ENCODE assay signal across 20 cellular contexts in genomic region chr10:93614101-93614825, GRCh38. TPM values are rescaled to one million over a fixed set of nuclear protein-coding genes. Genes with fewer than 3 reads are reported as not detected.
A peak's percentile ranks its signal among the peaks of the same experiment; 100 is the strongest.
DNase-seq lines count a peak whose midpoint lies in the region; ATAC-seq and TF ChIP-seq lines count a peak whose summit lies in the region.
"Had no signal": no experiment of that assay in that cellular context is flagged by ENCODE, and none has a peak within 500 bp of the region (broad histone marks: within the 10 kb centered on the region; RNA-seq: fewer than 3 reads in every experiment).

No MANE protein-coding gene starts in this region.

- H3K4me3 Mint-ChIP-seq in stimulated activated naive CD8-positive, alpha-beta T cell treated with anti-CD3 and anti-CD28 coated beads, Interleukin-15, amount 100 ng/mL, for 72 hours: no peak overlapping the region
- no peak overlapping the region for H3K4me3 Mint-ChIP-seq in CD14-positive monocyte
- H3K4me3 Mint-ChIP-seq: CD4-positive, CD25-positive, alpha-beta regulatory T cell; CD8-positive, alpha-beta T cell; GM23338; H9 had no signal

- no peaks in the 10 kb centered on the region for H3K4me1 Mint-ChIP-seq in stimulated activated naive CD8-positive, alpha-beta T cell treated with anti-CD3 and anti-CD28 coated beads, Interleukin-15, amount 100 ng/mL, for 72 hours
- peaks cover 55% of the 10 kb centered on the region for H3K4me1 Mint-ChIP-seq in CD14-positive monocyte
- H3K4me1 Mint-ChIP-seq: CD4-positive, CD25-positive, alpha-beta regulatory T cell had no signal

- DNase-seq in stimulated activated naive CD8-positive, alpha-beta T cell treated with anti-CD3 and anti-CD28 coated beads, Interleukin-15, Interleukin-2, amounts not matched to agents 100 U/mL and 50 U/mL, for 24 hours: no peak
- no peak for DNase-seq in stimulated activated naive CD8-positive, alpha-beta T cell treated with anti-CD3 and anti-CD28 coated beads, Interleukin-15, amount 100 ng/mL, for 72 hours
- DNase-seq in NCI-H82 treated with DMSO at 0.1 percent for 48 hours (lab: John Stamatoyannopoulos, UW; ENCODE audit: unreplicated experiment) (peak; percentile 83), islet precursor cell (peak; percentile 18), NCI-H226 (no peak), CD14-positive monocyte (ENCODE audit: low spot score) (no peak)
- DNase-seq: 8988T; C1 segment of cervical spinal cord; CD4-positive, CD25-positive, alpha-beta regulatory T cell; CD8-positive, alpha-beta T cell; DMS 273 treated with DMSO at 0.1 percent for 48 hours; DMS79; EL; GDM1; H9 had no signal

- no peaks in the 10 kb centered on the region for H3K9me3 Mint-ChIP-seq in stimulated activated naive CD8-positive, alpha-beta T cell treated with anti-CD3 and anti-CD28 coated beads, Interleukin-15, amount 100 ng/mL, for 72 hours
- H3K9me3 Mint-ChIP-seq in CD14-positive monocyte: no peaks in the 10 kb centered on the region
- H3K9me3 Mint-ChIP-seq: CD8-positive, alpha-beta T cell; GM23338; H9 had no signal

- ATAC-seq in stimulated activated naive CD8-positive, alpha-beta T cell treated with anti-CD3 and anti-CD28 coated beads, Interleukin-15, Interleukin-2, amounts not matched to agents 100 U/mL and 50 U/mL, for 24 hours: peak; percentile 9
- ATAC-seq in stimulated activated naive CD8-positive, alpha-beta T cell treated with anti-CD3 and anti-CD28 coated beads, Interleukin-15, amount 100 ng/mL, for 72 hours: no peak
- ATAC-seq in HG02678 (IDR thresholded peaks at IDR 0.05; ENCODE audit: unreplicated experiment): no peak
- ATAC-seq: CD8-positive, alpha-beta T cell; GM12878; GM23338; HCT116 had no signal

- no peak overlapping the region for H3K27ac Mint-ChIP-seq in stimulated activated naive CD8-positive, alpha-beta T cell treated with anti-CD3 and anti-CD28 coated beads, Interleukin-15, amount 100 ng/mL, for 72 hours
- peak overlapping the region in 2 of 7 donors; percentile 10 to 69 for H3K27ac Mint-ChIP-seq in CD14-positive monocyte
- H3K27ac Mint-ChIP-seq: CD4-positive, CD25-positive, alpha-beta regulatory T cell; CD8-positive, alpha-beta T cell; GM23338; H9 had no signal

- no peaks in the 10 kb centered on the region for H3K36me3 Mint-ChIP-seq in CD14-positive monocyte
- H3K36me3 Mint-ChIP-seq: CD4-positive, CD25-positive, alpha-beta regulatory T cell; CD8-positive, alpha-beta T cell had no signal

- intact Hi-C loops in CD14-positive monocyte (cut with micrococcal nuclease): no loop called here

- TF ChIP-seq CTCF in CD14-positive monocyte (IDR thresholded peaks at IDR 0.05): no peak

- H3K27me3 Mint-ChIP-seq in stimulated activated naive CD8-positive, alpha-beta T cell treated with anti-CD3 and anti-CD28 coated beads, Interleukin-15, amount 100 ng/mL, for 72 hours: peaks cover 6% of the 10 kb centered on the region
- H3K27me3 Mint-ChIP-seq in CD14-positive monocyte (ENCODE audit: low read depth in 3 of 3): peaks cover 1 to 2% (median 1%) of the 10 kb centered on the region in 3 donors

RNA-seq across cellular contexts. Expression of gene PDE6C, which starts 1.9 kb away (rescaled TPM):
- not detected for polyA plus RNA-seq in CD14-positive monocyte
- polyA plus RNA-seq: BJ; CD4-positive, CD25-positive, alpha-beta regulatory T cell; GM12878 had no signal

RNA-seq across cellular contexts. Expression of gene RBP4, which starts 13.2 kb away (rescaled TPM):
- polyA plus RNA-seq in CD14-positive monocyte: under 1 TPM in 1 of 2 donors, not detected in 1; 0.64 TPM
- polyA plus RNA-seq: CD4-positive, CD25-positive, alpha-beta regulatory T cell; GM12878 had no signal

RNA-seq across cellular contexts. Expression of gene FFAR4, which starts 47.8 kb away (rescaled TPM):
- polyA plus RNA-seq in CD14-positive monocyte: 1 to 10 TPM in 1 of 2 donors, under 1 TPM in 1; 0.97 to 1.1 TPM
- polyA plus RNA-seq: BJ; CD4-positive, CD25-positive, alpha-beta regulatory T cell; GM12878 had no signal

Comparison
In these comparisons a context has a peak if more than half of its experiments do, and no peak if none do; other contexts are left out.
1. DNase-seq: peak in NCI-H82 treated with DMSO at 0.1 percent for 48 hours (single experiment) and islet precursor cell (single experiment); none in stimulated activated naive CD8-positive, alpha-beta T cell treated with anti-CD3 and anti-CD28 coated beads, Interleukin-15, Interleukin-2, amounts not matched to agents 100 U/mL and 50 U/mL, for 24 hours (single experiment), stimulated activated naive CD8-positive, alpha-beta T cell treated with anti-CD3 and anti-CD28 coated beads, Interleukin-15, amount 100 ng/mL, for 72 hours (0 of 2), NCI-H226 (single experiment) and CD14-positive monocyte (single experiment).